In genomic region chr2:170815746-170816498, GRCh38 we compare ENCODE assay signal across 8 cellular contexts. TPM values are rescaled to one million over a fixed set of nuclear protein-coding genes. Genes with fewer than 3 reads are reported as not detected.
A peak's percentile ranks its signal among the peaks of the same experiment; 100 is the strongest.
DNase-seq lines count a peak whose midpoint lies in the region; ATAC-seq, FAIRE-seq and TF ChIP-seq lines count a peak whose summit lies in the region.

No MANE protein-coding gene starts in this region.

- peaks cover 82% of the 10 kb centered on the region for H3K27me3 ChIP-seq in suprapubic skin

- H3K4me3 ChIP-seq in suprapubic skin: peak overlapping the region; percentile 55

- TF ChIP-seq POLR2A in suprapubic skin (IDR thresholded peaks at IDR 0.05): no peak
- no peak for TF ChIP-seq POLR2A in GM18505 (IDR thresholded peaks at IDR 0.05; ENCODE audit: borderline replicate concordance, extremely low read depth, insufficient read depth, insufficient read length)

- no peaks in the 10 kb centered on the region for H3K36me3 ChIP-seq in suprapubic skin

- H3K27me3 Mint-ChIP-seq in natural killer cell treated with Interleukin-12 subunit alpha and Interleukin-12 subunit beta and Interleukin-15 and Interleukin-18, amount 100 ng/mL, for 72 hours: peaks cover 48 to 56% of the 10 kb centered on the region in 2 donors

- peak overlapping the region in 1 of 2 donors; percentile 39 for H3K27ac Mint-ChIP-seq in natural killer cell treated with Interleukin-12 subunit alpha and Interleukin-12 subunit beta and Interleukin-15 and Interleukin-18, amount 100 ng/mL, for 72 hours

- no peak for TF ChIP-seq EP300 in suprapubic skin (IDR thresholded peaks at IDR 0.05)

- DNase-seq in EH (ENCODE audit: low read depth) (peak; percentile 41), HTR-8/SVneo (ENCODE audit: insufficient read length, low spot score) (peak; percentile 65), NOMO-1 treated with DMSO at 0.1 percent for 48 hours (lab: John Stamatoyannopoulos, UW; ENCODE audit: unreplicated experiment) (peak; percentile 38), suprapubic skin (ENCODE audit: low spot score in 2 of 2) (no peak)
- peak; percentile 83 for DNase-seq in activated CD8-positive, alpha-beta memory T cell treated with anti-CD3 and anti-CD28 coated beads, Interleukin-2, amount 50 U/mL, for 48 hours
- no peak for DNase-seq in natural killer cell treated with Interleukin-12 subunit alpha and Interleukin-12 subunit beta and Interleukin-15 and Interleukin-18, amount 100 ng/mL, for 72 hours (ENCODE audit: low spot score)

- peak; percentile 68 for ATAC-seq in esophagus mucosa
- ATAC-seq in natural killer cell treated with Interleukin-12 subunit alpha and Interleukin-12 subunit beta and Interleukin-15 and Interleukin-18, amount 100 ng/mL, for 72 hours: peak; percentile 46 to 66
- no peak for ATAC-seq in GM18505 (IDR thresholded peaks at IDR 0.05; ENCODE audit: unreplicated experiment)

- H3K4me3 Mint-ChIP-seq in natural killer cell treated with Interleukin-12 subunit alpha and Interleukin-12 subunit beta and Interleukin-15 and Interleukin-18, amount 100 ng/mL, for 72 hours: peak overlapping the region; percentile 63

- peaks cover 62% of the 10 kb centered on the region for H3K4me1 ChIP-seq in suprapubic skin

- peak; percentile 54 to 60 for TF ChIP-seq CTCF in suprapubic skin (IDR thresholded peaks at IDR 0.05)

- no peaks in the 10 kb centered on the region for H3K9me3 Mint-ChIP-seq in natural killer cell treated with Interleukin-12 subunit alpha and Interleukin-12 subunit beta and Interleukin-15 and Interleukin-18, amount 100 ng/mL, for 72 hours

- no peak for FAIRE-seq in HTR-8/SVneo (lab: Jason Lieb, UNC)

- no peaks in the 10 kb centered on the region for H3K9me3 ChIP-seq in suprapubic skin

- H3K36me3 Mint-ChIP-seq in natural killer cell treated with Interleukin-12 subunit alpha and Interleukin-12 subunit beta and Interleukin-15 and Interleukin-18, amount 100 ng/mL, for 72 hours: peaks cover 5% of the 10 kb centered on the region

- WGBS in suprapubic skin: 3% methylated on average over 44 of the region's 52 CpGs

- no peak overlapping the region for H3K27ac ChIP-seq in suprapubic skin

- peaks cover 31 to 33% of the 10 kb centered on the region in 2 donors for H3K4me1 Mint-ChIP-seq in natural killer cell treated with Interleukin-12 subunit alpha and Interleukin-12 subunit beta and Interleukin-15 and Interleukin-18, amount 100 ng/mL, for 72 hours (ENCODE audit: low read depth in 2 of 2)

RNA-seq across cellular contexts. Expression of gene GAD1, which starts 0.8 kb away (rescaled TPM):
- total RNA-seq in esophagus mucosa (1.1 TPM), suprapubic skin (1 to 10 TPM in 1 of 4 donors, not detected in 3; 2.6 TPM)
- total RNA-seq in natural killer cell treated with Interleukin-12 subunit alpha and Interleukin-12 subunit beta and Interleukin-15 and Interleukin-18, amount 100 ng/mL, for 72 hours: under 1 TPM in 1 of 2 donors, not detected in 1; 0.76 TPM

RNA-seq across cellular contexts. Expression of gene ERICH2, which starts 45.7 kb away (rescaled TPM):
- total RNA-seq in esophagus mucosa: not detected
- not detected for total RNA-seq in natural killer cell treated with Interleukin-12 subunit alpha and Interleukin-12 subunit beta and Interleukin-15 and Interleukin-18, amount 100 ng/mL, for 72 hours
- total RNA-seq in suprapubic skin: not detected

Comparison
In these comparisons a context has a peak if more than half of its experiments do, and no peak if none do; other contexts are left out.
1. DNase-seq: peak in EH (single experiment), HTR-8/SVneo (single experiment), NOMO-1 treated with DMSO at 0.1 percent for 48 hours (single experiment) and activated CD8-positive, alpha-beta memory T cell treated with anti-CD3 and anti-CD28 coated beads, Interleukin-2, amount 50 U/mL, for 48 hours (single experiment); none in natural killer cell treated with Interleukin-12 subunit alpha and Interleukin-12 subunit beta and Interleukin-15 and Interleukin-18, amount 100 ng/mL, for 72 hours (single experiment) and suprapubic skin (0 of 2).